ENCODE assay signal across 8 cellular contexts in the genomic region with DNA sequence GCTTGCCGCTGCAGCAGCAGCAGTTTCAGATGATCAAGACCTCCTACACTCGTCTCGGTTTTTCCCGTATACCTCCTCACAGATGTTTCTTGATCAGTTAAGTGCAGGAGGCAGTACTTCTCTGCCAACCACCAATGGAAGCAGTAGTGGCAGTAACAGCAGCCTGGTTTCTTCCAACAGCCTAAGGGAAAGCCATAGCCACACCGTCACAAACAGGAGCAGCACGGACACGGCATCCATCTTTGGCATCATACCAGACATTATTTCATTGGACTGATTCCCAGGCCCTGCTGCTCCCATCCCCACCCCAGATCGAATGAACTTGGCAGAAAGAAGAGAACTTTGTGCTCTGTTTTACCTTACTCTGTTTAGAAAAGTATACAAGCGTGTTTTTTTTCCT. TPM values are rescaled to one million over a fixed set of nuclear protein-coding genes. Genes with fewer than 3 reads are reported as not detected.
DNase-seq lines count a peak whose midpoint lies in the region; ATAC-seq and TF ChIP-seq lines count a peak whose summit lies in the region.

No MANE protein-coding gene starts in this region.

- no peaks in the 10 kb centered on the region for H3K9me3 ChIP-seq in HEK293 (ENCODE audit: control insufficient read depth, insufficient read depth, low read depth, low read length)
- H3K9me3 ChIP-seq in naive thymus-derived CD4-positive, alpha-beta T cell (ENCODE audit: control insufficient read depth in 2 of 3, low read length in 3 of 3) = no peaks in the 10 kb centered on the region

- H3K36me3 ChIP-seq in HEK293 (ENCODE audit: control insufficient read depth in 2 of 2, insufficient read depth in 1 of 2, low read length in 2 of 2) = peaks cover 27 to 69% of the 10 kb centered on the region in 2 experiments
- peaks cover 8 to 77% (median 14%) of the 10 kb centered on the region in 3 experiments for H3K36me3 ChIP-seq in naive thymus-derived CD4-positive, alpha-beta T cell (ENCODE audit: control insufficient read depth in 2 of 3, insufficient read depth in 3 of 3, low read length in 3 of 3)

- H3K9me3 Mint-ChIP-seq in WTC11 = no peaks in the 10 kb centered on the region
- H3K9me3 Mint-ChIP-seq in stimulated activated effector memory CD8-positive, alpha-beta T cell treated with anti-CD3 and anti-CD28 coated beads, Interleukin-12 subunit alpha, Interleukin-12 subunit beta, amount 100 ng/mL, for 72 hours = no peaks in the 10 kb centered on the region
- no peaks in the 10 kb centered on the region for H3K9me3 Mint-ChIP-seq in naive thymus-derived CD4-positive, alpha-beta T cell

- ATAC-seq in WTC11 (no peak), HG02852 (IDR thresholded peaks at IDR 0.05; ENCODE audit: unreplicated experiment) (no peak), GM21367 (IDR thresholded peaks at IDR 0.05; ENCODE audit: unreplicated experiment) (no peak)
- ATAC-seq in stimulated activated effector memory CD8-positive, alpha-beta T cell treated with anti-CD3 and anti-CD28 coated beads, Interleukin-12 subunit alpha, Interleukin-12 subunit beta, amount 100 ng/mL, for 72 hours = no peak
- ATAC-seq in naive thymus-derived CD4-positive, alpha-beta T cell = no peak

- CTCF ChIA-PET in HEK293 (lab: Yijun Ruan, JAX) (no interaction called here), WTC11 (lab: Charles Lee) (interaction anchor here (1.0 kb wide), 1 partner anchor 23 kb away, joined by 3 read pairs; no protein-coding TSS in a partner anchor)
- CTCF ChIA-PET in naive thymus-derived CD4-positive, alpha-beta T cell (lab: Charles Lee) = no interaction called here

- no peak for DNase-seq in WTC11 (ENCODE audit: low spot score)
- peak in 31 of 42 donors; percentile 18 to 81 (median 58) for DNase-seq in head of caudate nucleus
- DNase-seq in stimulated activated effector memory CD8-positive, alpha-beta T cell treated with anti-CD3 and anti-CD28 coated beads, Interleukin-12 subunit alpha, Interleukin-12 subunit beta, amount 100 ng/mL, for 72 hours (ENCODE audit: low spot score in 2 of 2) = peak in 1 of 2 donors; percentile 37
- no peak for DNase-seq in DMS153 treated with DMSO at 0.1 percent for 48 hours (lab: John Stamatoyannopoulos, UW; ENCODE audit: unreplicated experiment)
- no peak for DNase-seq in naive thymus-derived CD4-positive, alpha-beta T cell

- POLR2A ChIA-PET in HEK293 (lab: Yijun Ruan, JAX) = no interaction called here
- POLR2A ChIA-PET in WTC11 (lab: Charles Lee) = no interaction called here
- POLR2A ChIA-PET in naive thymus-derived CD4-positive, alpha-beta T cell (lab: Charles Lee) = no interaction called here

- no peaks in the 10 kb centered on the region for H3K4me1 ChIP-seq in HEK293 (ENCODE audit: control insufficient read depth, insufficient read depth, low read length)
- H3K4me1 ChIP-seq in naive thymus-derived CD4-positive, alpha-beta T cell (ENCODE audit: control insufficient read depth in 2 of 2, insufficient read depth in 2 of 2, low read length in 2 of 2) = no peaks in the 10 kb centered on the region

- intact Hi-C loops in head of caudate nucleus (cut with DNase I) = no loop called here
- intact Hi-C loops in naive thymus-derived CD4-positive, alpha-beta T cell (cut with micrococcal nuclease) = no loop called here

- TF ChIP-seq CTCF in HEK293 (tag by site-specific recombination; IDR thresholded peaks at IDR 0.05) = no peak
- TF ChIP-seq CTCF in WTC11 (IDR thresholded peaks at IDR 0.05) = no peak

- peak overlapping the region; percentile 78 for H3K27ac Mint-ChIP-seq in WTC11
- peak overlapping the region; percentile 63 for H3K27ac Mint-ChIP-seq in stimulated activated effector memory CD8-positive, alpha-beta T cell treated with anti-CD3 and anti-CD28 coated beads, Interleukin-12 subunit alpha, Interleukin-12 subunit beta, amount 100 ng/mL, for 72 hours
- H3K27ac Mint-ChIP-seq in naive thymus-derived CD4-positive, alpha-beta T cell = peak overlapping the region in 3 of 9 donors; percentile 55 to 78 (median 75)

- H3K4me3 Mint-ChIP-seq in WTC11 = no peak overlapping the region
- H3K4me3 Mint-ChIP-seq in stimulated activated effector memory CD8-positive, alpha-beta T cell treated with anti-CD3 and anti-CD28 coated beads, Interleukin-12 subunit alpha, Interleukin-12 subunit beta, amount 100 ng/mL, for 72 hours = no peak overlapping the region
- H3K4me3 Mint-ChIP-seq in naive thymus-derived CD4-positive, alpha-beta T cell = peak overlapping the region in 1 of 10 donors; percentile 2

- H3K27me3 Mint-ChIP-seq in WTC11 (ENCODE audit: low read depth) = no peaks in the 10 kb centered on the region
- H3K27me3 Mint-ChIP-seq in naive thymus-derived CD4-positive, alpha-beta T cell = no peaks in the 10 kb centered on the region

- H3K4me1 Mint-ChIP-seq in WTC11 = peaks cover 17% of the 10 kb centered on the region
- peaks cover 2% of the 10 kb centered on the region for H3K4me1 Mint-ChIP-seq in stimulated activated effector memory CD8-positive, alpha-beta T cell treated with anti-CD3 and anti-CD28 coated beads, Interleukin-12 subunit alpha, Interleukin-12 subunit beta, amount 100 ng/mL, for 72 hours
- H3K4me1 Mint-ChIP-seq in naive thymus-derived CD4-positive, alpha-beta T cell = peaks cover 0 to 15% (median 0%) of the 10 kb centered on the region in 7 donors

- H3K36me3 Mint-ChIP-seq in WTC11 = peaks cover 43% of the 10 kb centered on the region
- peaks cover 100% of the 10 kb centered on the region for H3K36me3 Mint-ChIP-seq in stimulated activated effector memory CD8-positive, alpha-beta T cell treated with anti-CD3 and anti-CD28 coated beads, Interleukin-12 subunit alpha, Interleukin-12 subunit beta, amount 100 ng/mL, for 72 hours
- H3K36me3 Mint-ChIP-seq in naive thymus-derived CD4-positive, alpha-beta T cell = peaks cover 8 to 58% (median 43%) of the 10 kb centered on the region in 5 donors

- H3K27ac ChIP-seq in HEK293 (ENCODE audit: extremely low read depth, low read depth, low read length) = no peak overlapping the region
- no peak overlapping the region for H3K27ac ChIP-seq in naive thymus-derived CD4-positive, alpha-beta T cell (ENCODE audit: low read depth, low read length)

- H3K4me3 ChIP-seq in HEK293 (ENCODE audit: low read depth, low read length) = no peak overlapping the region
- no peak overlapping the region for H3K4me3 ChIP-seq in naive thymus-derived CD4-positive, alpha-beta T cell (ENCODE audit: low read length)

- no peaks in the 10 kb centered on the region for H3K27me3 ChIP-seq in naive thymus-derived CD4-positive, alpha-beta T cell (ENCODE audit: control insufficient read depth in 2 of 2, insufficient read depth in 2 of 2, low read length in 2 of 2)

TF ChIP-seq in HEK293, 187 proteins besides CTCF, POLR2A, EP300 and RAD21:
- TF ChIP-seq ZBTB7A (tag by site-specific recombination; IDR thresholded peaks at IDR 0.05; ENCODE audit: low read depth) (no peak), ZNF629 (tag by site-specific recombination; IDR thresholded peaks at IDR 0.05) (no peak), ZNF19 (tag by site-specific recombination; IDR thresholded peaks at IDR 0.05; ENCODE audit: low read depth) (no peak), ZBTB20 (tag by site-specific recombination; IDR thresholded peaks at IDR 0.05) (peak; percentile 32; the same call in 1 of the 2 replicates)

TF ChIP-seq in WTC11, 78 proteins besides CTCF, POLR2A, EP300 and RAD21 (continues in another document):
- TF ChIP-seq, protein P1, sequence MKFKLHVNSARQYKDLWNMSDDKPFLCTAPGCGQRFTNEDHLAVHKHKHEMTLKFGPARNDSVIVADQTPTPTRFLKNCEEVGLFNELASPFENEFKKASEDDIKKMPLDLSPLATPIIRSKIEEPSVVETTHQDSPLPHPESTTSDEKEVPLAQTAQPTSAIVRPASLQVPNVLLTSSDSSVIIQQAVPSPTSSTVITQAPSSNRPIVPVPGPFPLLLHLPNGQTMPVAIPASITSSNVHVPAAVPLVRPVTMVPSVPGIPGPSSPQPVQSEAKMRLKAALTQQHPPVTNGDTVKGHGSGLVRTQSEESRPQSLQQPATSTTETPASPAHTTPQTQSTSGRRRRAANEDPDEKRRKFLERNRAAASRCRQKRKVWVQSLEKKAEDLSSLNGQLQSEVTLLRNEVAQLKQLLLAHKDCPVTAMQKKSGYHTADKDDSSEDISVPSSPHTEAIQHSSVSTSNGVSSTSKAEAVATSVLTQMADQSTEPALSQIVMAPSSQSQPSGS (CRISPR knock-in tag; IDR thresholded peaks at IDR 0.05; ENCODE audit: borderline replicate concordance, low read depth) = no peak
- TF ChIP-seq, protein P2, sequence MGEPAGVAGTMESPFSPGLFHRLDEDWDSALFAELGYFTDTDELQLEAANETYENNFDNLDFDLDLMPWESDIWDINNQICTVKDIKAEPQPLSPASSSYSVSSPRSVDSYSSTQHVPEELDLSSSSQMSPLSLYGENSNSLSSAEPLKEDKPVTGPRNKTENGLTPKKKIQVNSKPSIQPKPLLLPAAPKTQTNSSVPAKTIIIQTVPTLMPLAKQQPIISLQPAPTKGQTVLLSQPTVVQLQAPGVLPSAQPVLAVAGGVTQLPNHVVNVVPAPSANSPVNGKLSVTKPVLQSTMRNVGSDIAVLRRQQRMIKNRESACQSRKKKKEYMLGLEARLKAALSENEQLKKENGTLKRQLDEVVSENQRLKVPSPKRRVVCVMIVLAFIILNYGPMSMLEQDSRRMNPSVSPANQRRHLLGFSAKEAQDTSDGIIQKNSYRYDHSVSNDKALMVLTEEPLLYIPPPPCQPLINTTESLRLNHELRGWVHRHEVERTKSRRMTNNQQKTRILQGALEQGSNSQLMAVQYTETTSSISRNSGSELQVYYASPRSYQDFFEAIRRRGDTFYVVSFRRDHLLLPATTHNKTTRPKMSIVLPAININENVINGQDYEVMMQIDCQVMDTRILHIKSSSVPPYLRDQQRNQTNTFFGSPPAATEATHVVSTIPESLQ (CRISPR knock-in tag; IDR thresholded peaks at IDR 0.05) = no peak
- TF ChIP-seq, protein P3, sequence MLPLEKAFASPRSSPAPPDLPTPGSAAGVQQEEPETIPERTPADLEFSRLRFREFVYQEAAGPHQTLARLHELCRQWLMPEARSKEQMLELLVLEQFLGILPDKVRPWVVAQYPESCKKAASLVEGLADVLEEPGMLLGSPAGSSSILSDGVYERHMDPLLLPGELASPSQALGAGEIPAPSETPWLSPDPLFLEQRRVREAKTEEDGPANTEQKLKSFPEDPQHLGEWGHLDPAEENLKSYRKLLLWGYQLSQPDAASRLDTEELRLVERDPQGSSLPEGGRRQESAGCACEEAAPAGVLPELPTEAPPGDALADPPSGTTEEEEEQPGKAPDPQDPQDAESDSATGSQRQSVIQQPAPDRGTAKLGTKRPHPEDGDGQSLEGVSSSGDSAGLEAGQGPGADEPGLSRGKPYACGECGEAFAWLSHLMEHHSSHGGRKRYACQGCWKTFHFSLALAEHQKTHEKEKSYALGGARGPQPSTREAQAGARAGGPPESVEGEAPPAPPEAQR (CRISPR knock-in tag; IDR thresholded peaks at IDR 0.05) = no peak

RNA-seq across cellular contexts. Expression of a gene that starts 17.6 kb away (rescaled TPM):
- total RNA-seq in WTC11 (2021) = 8.9 to 10.1 TPM (median 9.8 TPM) in 3 replicates
- total RNA-seq in naive thymus-derived CD4-positive, alpha-beta T cell = 10 to 100 TPM in 1 of 5 experiments, 1 to 10 TPM in 4; 2.5 to 14.6 (median 3.9) TPM
- polyA plus RNA-seq in naive thymus-derived CD4-positive, alpha-beta T cell = under 1 TPM; 0.13 to 0.29 TPM

RNA-seq across cellular contexts. Expression of a gene that starts 42.0 kb away (rescaled TPM):
- total RNA-seq in WTC11 (2021) = 50.2 to 52.2 TPM (median 50.8 TPM) in 3 replicates
- total RNA-seq in naive thymus-derived CD4-positive, alpha-beta T cell = 10 to 100 TPM; 15.0 to 66.6 (median 19.0) TPM
- 1 to 10 TPM; 2.8 to 3.9 TPM for polyA plus RNA-seq in naive thymus-derived CD4-positive, alpha-beta T cell

Comparison
In these comparisons a context has a peak if more than half of its experiments do, and no peak if none do; other contexts are left out.
1. DNase-seq: peak in head of caudate nucleus (31 of 42); none in WTC11 (single experiment), DMS153 treated with DMSO at 0.1 percent for 48 hours (single experiment) and naive thymus-derived CD4-positive, alpha-beta T cell (0 of 9).